In the genomic region with DNA sequence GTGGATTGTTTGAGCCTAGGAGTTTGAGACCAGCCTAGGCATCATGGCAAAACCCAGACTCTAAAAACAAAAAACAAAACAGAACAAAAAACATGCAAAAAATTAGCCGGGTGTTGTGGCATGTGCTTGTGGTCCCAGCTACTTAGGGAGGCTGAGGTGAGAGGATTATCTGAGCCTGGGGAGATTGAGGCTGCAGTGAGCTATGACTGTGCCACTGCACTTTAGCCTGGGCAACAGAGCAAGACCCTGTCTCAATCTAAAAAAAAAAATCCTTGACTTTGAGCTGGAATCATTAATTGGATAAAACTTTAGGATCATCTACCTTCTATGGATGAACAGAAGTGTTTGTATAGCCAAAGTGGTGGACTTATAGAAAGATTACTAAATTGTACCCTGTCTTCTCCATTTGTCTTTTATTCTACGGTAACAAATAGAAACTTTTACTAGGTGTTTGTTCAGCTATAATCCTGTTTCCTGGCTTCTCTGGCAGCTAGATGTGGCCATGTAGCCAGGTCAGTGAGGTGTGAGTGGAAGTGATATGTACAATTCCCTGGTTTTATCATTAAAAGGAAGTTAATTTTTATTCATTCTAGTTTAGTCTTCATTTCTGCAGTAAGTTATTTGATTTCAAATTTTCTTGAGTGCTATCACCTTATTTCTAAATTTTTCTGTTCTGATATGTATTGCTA, we compare ENCODE assay signal across 22 cellular contexts. TPM values are rescaled to one million over a fixed set of nuclear protein-coding genes. Genes with fewer than 3 reads are reported as not detected.
DNase-seq lines count a peak whose midpoint lies in the region; ATAC-seq, FAIRE-seq and TF ChIP-seq lines count a peak whose summit lies in the region.
"Had no signal": no experiment of that assay in that cellular context is flagged by ENCODE, and none has a peak within 500 bp of the region (broad histone marks: within the 10 kb centered on the region; RNA-seq: fewer than 3 reads in every experiment).

No MANE protein-coding gene starts in this region.

- no peaks in the 10 kb centered on the region for H3K4me1 Mint-ChIP-seq in GM23338
- H3K4me1 Mint-ChIP-seq: CD8-positive, alpha-beta memory T cell had no signal

- no peaks in the 10 kb centered on the region for H3K36me3 Mint-ChIP-seq in GM23338 (ENCODE audit: low read depth)

- no peak overlapping the region for H3K27ac ChIP-seq in GM23338 (ENCODE audit: low read depth)
- no peak overlapping the region for H3K27ac ChIP-seq in HEK293 (ENCODE audit: extremely low read depth, low read depth, low read length)
- H3K27ac ChIP-seq in K562 (ENCODE audit: extremely low read depth, low read depth, low read length), result no peak overlapping the region
- H3K27ac ChIP-seq in osteoblast (ENCODE audit: low read depth, low read length), result no peak overlapping the region
- H3K27ac ChIP-seq: BLaER1 treated with 17β-estradiol and CSF1 and Interleukin-3, amounts not matched to agents 10 nM and 100 nM had no signal

- no peak overlapping the region for H3K27ac Mint-ChIP-seq in GM23338
- H3K27ac Mint-ChIP-seq: CD4-positive, alpha-beta T cell; HFFc6 had no signal

- H3K4me2 ChIP-seq in GM23338 (no peak overlapping the region), K562 (ENCODE audit: insufficient read depth, low read length) (no peak overlapping the region), osteoblast (ENCODE audit: insufficient read depth, low read length) (no peak overlapping the region)
- H3K4me2 ChIP-seq: BLaER1 treated with 17β-estradiol and CSF1 and Interleukin-3, amounts not matched to agents 10 nM and 100 nM had no signal

- H3K79me2 ChIP-seq in GM23338 (replicated peaks; ENCODE audit: insufficient read depth) (no peaks in the 10 kb centered on the region), K562 (ENCODE audit: control insufficient read depth, insufficient read depth, low read length) (no peaks in the 10 kb centered on the region), osteoblast (ENCODE audit: insufficient read depth, low read length) (no peaks in the 10 kb centered on the region)

- no peaks in the 10 kb centered on the region for H3K9me3 ChIP-seq in HEK293 (ENCODE audit: control insufficient read depth, insufficient read depth, low read depth, low read length)
- H3K9me3 ChIP-seq in K562 (replicated peaks; ENCODE audit: control insufficient read depth, insufficient read depth, low read depth, low read length), result no peaks in the 10 kb centered on the region
- H3K9me3 ChIP-seq in osteoblast (ENCODE audit: low read depth, low read length), result no peaks in the 10 kb centered on the region
- H3K9me3 ChIP-seq: BE2C had no signal

- H3K4me3 Mint-ChIP-seq in GM23338, result no peak overlapping the region
- H3K4me3 Mint-ChIP-seq: CD14-positive monocyte; CD4-positive, alpha-beta T cell; CD8-positive, alpha-beta memory T cell; HFFc6 had no signal

- no peaks in the 10 kb centered on the region for H3F3A ChIP-seq in GM23338 (replicated peaks; ENCODE audit: low read depth)

- no peak for TF ChIP-seq CTCF in GM23338 (conservative IDR thresholded peaks at IDR 0.05; ENCODE audit: low read depth in 2 of 2)
- TF ChIP-seq CTCF in HEK293 (tag by site-specific recombination; IDR thresholded peaks at IDR 0.05), result no peak
- TF ChIP-seq CTCF in K562 (IDR thresholded peaks at IDR 0.05 in 2 of 3, conservative IDR thresholded peaks at IDR 0.05 in 1 of 3; ENCODE audit: insufficient read depth in 2 of 3, low read depth in 1 of 3, low read length in 3 of 3), result no peak
- TF ChIP-seq CTCF in GM13976 (IDR thresholded peaks at IDR 0.05; ENCODE audit: borderline replicate concordance, control extremely low read depth, extremely low read depth, insufficient read depth, missing control alignments), result no peak
- no peak for TF ChIP-seq CTCF in osteoblast (IDR thresholded peaks at IDR 0.05; ENCODE audit: extremely low read depth, low read depth, low read length)

- no TSS peak for BruUV-seq in K562 (replicated peaks; lab: Mats Ljungman, UMichigan)

- peaks cover 5% of the 10 kb centered on the region for H3K27me3 Mint-ChIP-seq in GM23338 (ENCODE audit: insufficient read depth, low read depth, poor library complexity)

- intact Hi-C loops in K562 (cut with micrococcal nuclease), result no loop called here

- H3K9me2 ChIP-seq in GM23338 (ENCODE audit: insufficient read depth), result 0 out of 2 replicates have a peak, but pooled peaks cover 3% of the 10 kb centered on the region

- ATAC-seq in GM23338 (no peak), K562 (no peak)
- ATAC-seq: GM12878 had no signal

- H3K9ac ChIP-seq in K562 (ENCODE audit: insufficient read depth in 1 of 2, low read depth in 2 of 2, low read length in 2 of 2), result no peak overlapping the region
- H3K9ac ChIP-seq: BLaER1 treated with 17β-estradiol and CSF1 and Interleukin-3, amounts not matched to agents 10 nM and 100 nM had no signal

- CTCF ChIA-PET in HEK293 (lab: Yijun Ruan, JAX), result interaction anchor here (0.6 to 1.5 kb wide), 8 partner anchors 11 to 312 kb away, joined by 3 to 6 read pairs (median 4); no protein-coding TSS in a partner anchor
- CTCF ChIA-PET in K562 (lab: Yijun Ruan, JAX; ENCODE audit: low intra/inter-chr PET ratio), result no interaction called here

- H3K27me3 ChIP-seq in GM23338 (ENCODE audit: insufficient read depth) (no peaks in the 10 kb centered on the region), K562 (ENCODE audit: control insufficient read depth in 2 of 2, insufficient read depth in 2 of 2, low read length in 2 of 2) (no peaks in the 10 kb centered on the region), osteoblast (ENCODE audit: insufficient read depth, low read length) (no peaks in the 10 kb centered on the region)
- H3K27me3 ChIP-seq: BLaER1 treated with 17β-estradiol and CSF1 and Interleukin-3, amounts not matched to agents 10 nM and 100 nM had no signal

- H3K4me3 ChIP-seq in GM23338 (no peak overlapping the region), HEK293 (ENCODE audit: low read depth, low read length) (no peak overlapping the region), K562 (no peak overlapping the region), osteoblast (ENCODE audit: insufficient read depth, low read length) (no peak overlapping the region)
- H3K4me3 ChIP-seq: BLaER1 treated with 17β-estradiol and CSF1 and Interleukin-3, amounts not matched to agents 10 nM and 100 nM; GM12878 had no signal

- no peak for DNase-seq in GM23338 (ENCODE audit: low spot score)
- DNase-seq in K562 (ENCODE audit: extremely low read depth in 1 of 4, low spot score in 3 of 4), result no peak
- no peak for DNase-seq in GM13976 (ENCODE audit: low spot score)
- DNase-seq in frontal cortex (ENCODE audit: low spot score in 2 of 2), result no peak
- no peak for DNase-seq in osteoblast (ENCODE audit: insufficient read length, low spot score, missing footprints)
- DNase-seq: AML-193; BE2C; CD4-positive, alpha-beta T cell; CD8-positive, alpha-beta memory T cell; DMS 273 treated with DMSO at 0.1 percent for 48 hours; DMS79; EL; GDM1; H7; HCEC 1CT; HFFc6 had no signal

- in situ Hi-C loops in K562 (cut with MboI) (no loop called here), GM13976 (cut with MboI; ENCODE audit: low sequenced_read_pairs, unreplicated experiment) (no loop called here)

- POLR2A ChIA-PET in HEK293 (lab: Yijun Ruan, JAX), result no interaction called here
- POLR2A ChIA-PET in K562 (lab: Yijun Ruan, JAX), result interaction anchor here (1.0 to 1.2 kb wide), 2 partner anchors 11 to 12 kb away, joined by 3 to 4 read pairs; no protein-coding TSS in a partner anchor

- H3K9me1 ChIP-seq in K562 (ENCODE audit: control insufficient read depth, insufficient read depth, low read length), result no peaks in the 10 kb centered on the region

- FAIRE-seq in K562 (lab: Jason Lieb, UNC) (no peak), frontal cortex (lab: Jason Lieb, UNC) (no peak)
- FAIRE-seq: D721Med, GM12878, H1 had no signal

- H3K9me3 Mint-ChIP-seq in GM23338, result no peaks in the 10 kb centered on the region
- H3K9me3 Mint-ChIP-seq: CD4-positive, alpha-beta T cell; CD8-positive, alpha-beta memory T cell; HFFc6 had no signal

- H3K36me3 ChIP-seq in GM23338 (ENCODE audit: insufficient read depth) (no peaks in the 10 kb centered on the region), HEK293 (ENCODE audit: control insufficient read depth in 2 of 2, insufficient read depth in 1 of 2, low read length in 2 of 2) (no peaks in the 10 kb centered on the region), K562 (ENCODE audit: control insufficient read depth, insufficient read depth, low read length) (no peaks in the 10 kb centered on the region), osteoblast (ENCODE audit: insufficient read depth, low read length) (no peaks in the 10 kb centered on the region)
- H3K36me3 ChIP-seq: BE2C; BLaER1 treated with 17β-estradiol and CSF1 and Interleukin-3, amounts not matched to agents 10 nM and 100 nM had no signal

- H4K20me1 ChIP-seq in GM23338 (replicated peaks; ENCODE audit: insufficient read depth), result no peaks in the 10 kb centered on the region
- no peaks in the 10 kb centered on the region for H4K20me1 ChIP-seq in K562 (replicated peaks; ENCODE audit: control insufficient read depth, insufficient read depth, low read length)
- H4K20me1 ChIP-seq in osteoblast (ENCODE audit: insufficient read depth, low read length), result no peaks in the 10 kb centered on the region
- H4K20me1 ChIP-seq: BLaER1 treated with 17β-estradiol and CSF1 and Interleukin-3, amounts not matched to agents 10 nM and 100 nM had no signal

- peak overlapping the region; percentile 18; the same call in 1 of the 2 replicates for H2AFZ ChIP-seq in GM23338
- H2AFZ ChIP-seq in K562 (ENCODE audit: low read depth, low read length), result no peak overlapping the region
- no peak overlapping the region for H2AFZ ChIP-seq in osteoblast (ENCODE audit: low read length)

- H3K4me1 ChIP-seq in GM23338 (ENCODE audit: insufficient read depth) (no peaks in the 10 kb centered on the region), HEK293 (ENCODE audit: control insufficient read depth, insufficient read depth, low read length) (no peaks in the 10 kb centered on the region), K562 (replicated peaks in 1 of 2; ENCODE audit: control insufficient read depth in 2 of 2, insufficient read depth in 2 of 2, low read length in 2 of 2) (peaks cover 5 to 13% of the 10 kb centered on the region in 2 experiments), osteoblast (ENCODE audit: insufficient read depth, low read length) (peaks cover 19% of the 10 kb centered on the region)
- H3K4me1 ChIP-seq: BE2C had no signal

- WGBS in K562 (ENCODE audit: insufficient coverage, low coverage, missing lambda C conversion rate), result 42% methylated on average over 2 of the region's 2 CpGs

- no peak for TF ChIP-seq POLR2A in K562 (conservative IDR thresholded peaks at IDR 0.05)

- TF ChIP-seq EP300 in K562 (IDR thresholded peaks at IDR 0.05; ENCODE audit: low read length), result no peak

- no peak for TF ChIP-seq RAD21 in K562 (CRISPR knock-in tag; conservative IDR thresholded peaks at IDR 0.05 in 1 of 2, IDR thresholded peaks at IDR 0.05 in 1 of 2)

RNA-seq across cellular contexts. Expression of a gene that starts 24.9 kb away (rescaled TPM):
- total RNA-seq in GM23338 (2014; rRNA removed; shearing (Covaris generic)), result 4.8 and 7.9 TPM in 2 replicates
- polyA plus RNA-seq in GM23338 (2016; fragmentation: Nextera tagmentation; extraction: Ambion mirVana) (7.0 and 7.9 TPM in 2 replicates), K562 (2011; rRNA removed) (1.9 and 2.2 TPM in 2 replicates), K562 (2014; fragmentation: Illumina TruSeq; extraction: Trizol) (4.3 and 8.0 TPM in 2 replicates), K562 (2014; fragmentation: Nextera tagmentation; extraction: Ambion mirVana) (1 to 10 TPM in 1 of 2 experiments, under 1 TPM in 1; 0.76 to 1.5 TPM), K562 (2014; rRNA removed) (5.7 and 8.3 TPM in 2 replicates)
- 0.84 and 6.1 TPM in 2 replicates for total RNA-seq in K562 (2011; cell fraction: chromatin; rRNA removed; ENCODE audit: low replicate concordance)
- 3.0 and 3.2 TPM in 2 replicates for total RNA-seq in K562 (2011; cell fraction: nucleolus; rRNA removed)
- total RNA-seq in K562 (2011; cell fraction: nucleoplasm; rRNA removed), result 2.4 and 3.3 TPM in 2 replicates
- total RNA-seq in K562 (2014; rRNA removed) (6.7 and 8.2 TPM in 2 replicates), K562 (2014; rRNA removed; fragmentation: Illumina TruSeq; extraction: Trizol) (1.3 and 1.6 TPM in 2 replicates), K562 (2015; rRNA removed; fragmentation: Illumina TruSeq; extraction: Trizol) (3.7 and 4.3 TPM in 2 replicates), K562 (2021) (5.7 and 8.4 TPM in 2 replicates), frontal cortex (8.6 TPM), osteoblast (10.5 and 11.2 TPM in 2 replicates)
- polyA plus RNA-seq in K562 (2011; cell fraction: cytosol; rRNA removed), result 5.0 and 7.4 TPM in 2 replicates
- polyA plus RNA-seq in K562 (2011; cell fraction: nucleus; rRNA removed), result 3.9 and 11.2 TPM in 2 replicates
- polyA plus RNA-seq in K562 (2012), result 8.5 and 13.7 TPM in 2 replicates
- polyA minus RNA-seq in K562 (2011; rRNA and poly(A)+ RNA removed), result 0.81 and 1.4 TPM in 2 replicates
- 1.1 and 1.6 TPM in 2 replicates for polyA minus RNA-seq in K562 (2011; cell fraction: cytosol; rRNA and poly(A)+ RNA removed)
- polyA minus RNA-seq in K562 (2011; cell fraction: nucleus; rRNA and poly(A)+ RNA removed), result 1.1 and 1.2 TPM in 2 replicates
- polyA plus RNA-seq: CD8-positive, alpha-beta memory T cell had no signal
